In the genomic region with DNA sequence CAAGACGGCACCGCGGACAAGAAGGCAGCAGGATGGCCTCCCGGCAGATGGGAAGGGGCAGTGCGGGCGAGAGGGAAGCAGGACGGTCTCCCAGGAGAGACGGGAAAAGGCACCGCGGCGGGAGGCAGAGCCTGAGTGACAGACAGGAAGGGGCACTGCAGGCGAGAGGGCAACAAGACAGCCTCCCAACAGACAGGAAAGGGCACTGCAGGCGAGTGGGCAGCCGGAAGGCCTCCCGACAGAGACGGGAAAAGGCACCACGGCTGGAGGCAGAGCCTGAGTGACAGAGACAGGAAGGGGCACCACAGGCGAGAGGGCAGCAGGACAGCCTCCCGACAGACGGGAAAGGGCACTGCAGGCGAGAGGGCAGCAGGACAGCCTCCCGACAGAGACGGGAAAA, we compare ENCODE assay signal across 9 cellular contexts.
"Had no signal": no experiment of that assay in that cellular context is flagged by ENCODE, and none has a peak within 500 bp of the region (broad histone marks: within the 10 kb centered on the region; RNA-seq: fewer than 3 reads in every experiment).

No MANE protein-coding gene starts in this region.

- H3K4me1 Mint-ChIP-seq: stimulated activated naive B cell treated with anti-CD40 and anti-IgM and Interleukin-4, amounts not matched to agents 10 μg/mL and 1 μg/mL and 100 μg/mL, for 72 hours had no signal

- H3K4me3 Mint-ChIP-seq: stimulated activated naive B cell treated with anti-CD40 and anti-IgM and Interleukin-4, amounts not matched to agents 10 μg/mL and 1 μg/mL and 100 μg/mL, for 72 hours had no signal

- H3K9me3 Mint-ChIP-seq: stimulated activated naive B cell treated with anti-CD40 and anti-IgM and Interleukin-4, amounts not matched to agents 10 μg/mL and 1 μg/mL and 100 μg/mL, for 72 hours had no signal

- H3K27ac Mint-ChIP-seq: stimulated activated naive B cell treated with anti-CD40 and anti-IgM and Interleukin-4, amounts not matched to agents 10 μg/mL and 1 μg/mL and 100 μg/mL, for 72 hours had no signal

- ATAC-seq: psoas muscle; stimulated activated naive B cell treated with anti-CD40 and anti-IgM and Interleukin-4, amounts not matched to agents 10 μg/mL and 1 μg/mL and 100 μg/mL, for 72 hours had no signal

- DNase-seq: colonic mucosa; effector CD8-positive, alpha-beta T cell; kidney glomerular epithelial cell; midbrain; psoas muscle; right lobe of liver; SK-N-SH; stimulated activated CD4-positive, alpha-beta T cell treated with anti-CD3 and anti-CD28 coated beads, Interleukin-2, amount 100 ng/mL, for 24 hours; stimulated activated naive B cell treated with anti-CD40 and anti-IgM and Interleukin-4, amounts not matched to agents 10 μg/mL and 1 μg/mL and 100 μg/mL, for 72 hours had no signal

- H3K27me3 Mint-ChIP-seq: stimulated activated naive B cell treated with anti-CD40 and anti-IgM and Interleukin-4, amounts not matched to agents 10 μg/mL and 1 μg/mL and 100 μg/mL, for 72 hours had no signal
